1 cellular context compared by ENCODE assay signal in genomic region chr2:227817940-227818568, GRCh38.
TF ChIP-seq lines count a peak whose summit lies in the region.

No MANE protein-coding gene starts in this region.

TF ChIP-seq in HepG2, 621 proteins besides CTCF, POLR2A, EP300 and RAD21 (continued from another document and continues in another):
- TF ChIP-seq, protein P1, sequence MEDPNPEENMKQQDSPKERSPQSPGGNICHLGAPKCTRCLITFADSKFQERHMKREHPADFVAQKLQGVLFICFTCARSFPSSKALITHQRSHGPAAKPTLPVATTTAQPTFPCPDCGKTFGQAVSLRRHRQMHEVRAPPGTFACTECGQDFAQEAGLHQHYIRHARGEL (CRISPR knock-in tag; IDR thresholded peaks at IDR 0.05): no peak
- TF ChIP-seq SMAD1 (CRISPR knock-in tag; IDR thresholded peaks at IDR 0.05; ENCODE audit: borderline replicate concordance, low read depth) (no peak), ZNF33B (CRISPR knock-in tag; IDR thresholded peaks at IDR 0.05) (no peak; the same call in 1 of the 2 replicates), ZNF550 (CRISPR knock-in tag; IDR thresholded peaks at IDR 0.05; ENCODE audit: borderline replicate concordance) (no peak), ZNF7 (CRISPR knock-in tag; IDR thresholded peaks at IDR 0.05) (no peak), TBX2 (CRISPR knock-in tag; IDR thresholded peaks at IDR 0.05; ENCODE audit: borderline replicate concordance) (no peak), GFI1 (CRISPR knock-in tag; IDR thresholded peaks at IDR 0.05; ENCODE audit: borderline replicate concordance) (no peak), BCL6 (CRISPR knock-in tag; IDR thresholded peaks at IDR 0.05) (no peak), PHF5A (CRISPR knock-in tag; IDR thresholded peaks at IDR 0.05; ENCODE audit: low read depth, unreplicated experiment) (peak; percentile 2), TCF12 (IDR thresholded peaks at IDR 0.05) (no peak), TCF12 (CRISPR knock-in tag; IDR thresholded peaks at IDR 0.05) (no peak), KMT2A (CRISPR knock-in tag; IDR thresholded peaks at IDR 0.05) (no peak), ESRRA (CRISPR knock-in tag; IDR thresholded peaks at IDR 0.05; ENCODE audit: low read depth) (no peak), FOXA1 (IDR thresholded peaks at IDR 0.05) (no peak), FOXA1 (CRISPR knock-in tag; IDR thresholded peaks at IDR 0.05) (peak; percentile 42; the same call in 1 of the 2 replicates), HNRNPL (IDR thresholded peaks at IDR 0.05; ENCODE audit: low read depth, low read length) (no peak), ZNF850 (CRISPR knock-in tag; conservative IDR thresholded peaks at IDR 0.05) (no peak), PPARG (CRISPR knock-in tag; conservative IDR thresholded peaks at IDR 0.05) (no peak; the same call in 1 of the 2 replicates), ZNF740 (CRISPR knock-in tag; IDR thresholded peaks at IDR 0.05) (no peak), TCF7L2 (IDR thresholded peaks at IDR 0.05; ENCODE audit: low read depth, low read length) (no peak), GABPA (IDR thresholded peaks at IDR 0.05; ENCODE audit: low read depth, low read length) (no peak), GABPA (CRISPR knock-in tag; IDR thresholded peaks at IDR 0.05; ENCODE audit: low read depth) (0 out of 2 replicates have a peak, but pooled peaks have one; percentile 16), CBFB (CRISPR knock-in tag; IDR thresholded peaks at IDR 0.05) (no peak), SRSF1 (optimal IDR thresholded peaks at IDR 0.05; ENCODE audit: low read depth, low read length) (no peak), TP53 (CRISPR knock-in tag; conservative IDR thresholded peaks at IDR 0.05) (no peak), ZNF329 (CRISPR knock-in tag; IDR thresholded peaks at IDR 0.05; ENCODE audit: low read depth) (no peak; the same call in 1 of the 2 replicates), FIP1L1 (IDR thresholded peaks at IDR 0.05; ENCODE audit: borderline replicate concordance, insufficient read depth, low read depth, low read length) (0 out of 2 replicates have a peak, but pooled peaks have one; percentile 41), ZNF33A (CRISPR knock-in tag; IDR thresholded peaks at IDR 0.05; ENCODE audit: borderline replicate concordance) (no peak), SAP130 (CRISPR knock-in tag; IDR thresholded peaks at IDR 0.05; ENCODE audit: low read depth) (no peak), NR0B2 (CRISPR knock-in tag; IDR thresholded peaks at IDR 0.05) (no peak), EHMT2 (IDR thresholded peaks at IDR 0.05; ENCODE audit: borderline replicate concordance, low read depth, low read length) (no peak), ZNF30 (CRISPR knock-in tag; IDR thresholded peaks at IDR 0.05) (no peak), CBX2 (IDR thresholded peaks at IDR 0.05; ENCODE audit: low read depth, low read length) (no peak), CBX2 (CRISPR knock-in tag; IDR thresholded peaks at IDR 0.05; ENCODE audit: low read depth) (peak; percentile 29; the same call in 1 of the 2 replicates), RCOR2 (CRISPR knock-in tag; IDR thresholded peaks at IDR 0.05) (no peak), MIER2 (CRISPR knock-in tag; IDR thresholded peaks at IDR 0.05) (no peak), ZFP82 (CRISPR knock-in tag; IDR thresholded peaks at IDR 0.05; ENCODE audit: borderline replicate concordance) (0 out of 2 replicates have a peak, but pooled peaks have one; percentile 78), ZNF510 (CRISPR knock-in tag; IDR thresholded peaks at IDR 0.05; ENCODE audit: low read depth) (no peak), IRF2 (CRISPR knock-in tag; IDR thresholded peaks at IDR 0.05) (no peak; the same call in none of the 2 replicates), KLF11 (CRISPR knock-in tag; IDR thresholded peaks at IDR 0.05) (0 out of 2 replicates have a peak, but pooled peaks have one; percentile 17)
- TF ChIP-seq, protein P2, sequence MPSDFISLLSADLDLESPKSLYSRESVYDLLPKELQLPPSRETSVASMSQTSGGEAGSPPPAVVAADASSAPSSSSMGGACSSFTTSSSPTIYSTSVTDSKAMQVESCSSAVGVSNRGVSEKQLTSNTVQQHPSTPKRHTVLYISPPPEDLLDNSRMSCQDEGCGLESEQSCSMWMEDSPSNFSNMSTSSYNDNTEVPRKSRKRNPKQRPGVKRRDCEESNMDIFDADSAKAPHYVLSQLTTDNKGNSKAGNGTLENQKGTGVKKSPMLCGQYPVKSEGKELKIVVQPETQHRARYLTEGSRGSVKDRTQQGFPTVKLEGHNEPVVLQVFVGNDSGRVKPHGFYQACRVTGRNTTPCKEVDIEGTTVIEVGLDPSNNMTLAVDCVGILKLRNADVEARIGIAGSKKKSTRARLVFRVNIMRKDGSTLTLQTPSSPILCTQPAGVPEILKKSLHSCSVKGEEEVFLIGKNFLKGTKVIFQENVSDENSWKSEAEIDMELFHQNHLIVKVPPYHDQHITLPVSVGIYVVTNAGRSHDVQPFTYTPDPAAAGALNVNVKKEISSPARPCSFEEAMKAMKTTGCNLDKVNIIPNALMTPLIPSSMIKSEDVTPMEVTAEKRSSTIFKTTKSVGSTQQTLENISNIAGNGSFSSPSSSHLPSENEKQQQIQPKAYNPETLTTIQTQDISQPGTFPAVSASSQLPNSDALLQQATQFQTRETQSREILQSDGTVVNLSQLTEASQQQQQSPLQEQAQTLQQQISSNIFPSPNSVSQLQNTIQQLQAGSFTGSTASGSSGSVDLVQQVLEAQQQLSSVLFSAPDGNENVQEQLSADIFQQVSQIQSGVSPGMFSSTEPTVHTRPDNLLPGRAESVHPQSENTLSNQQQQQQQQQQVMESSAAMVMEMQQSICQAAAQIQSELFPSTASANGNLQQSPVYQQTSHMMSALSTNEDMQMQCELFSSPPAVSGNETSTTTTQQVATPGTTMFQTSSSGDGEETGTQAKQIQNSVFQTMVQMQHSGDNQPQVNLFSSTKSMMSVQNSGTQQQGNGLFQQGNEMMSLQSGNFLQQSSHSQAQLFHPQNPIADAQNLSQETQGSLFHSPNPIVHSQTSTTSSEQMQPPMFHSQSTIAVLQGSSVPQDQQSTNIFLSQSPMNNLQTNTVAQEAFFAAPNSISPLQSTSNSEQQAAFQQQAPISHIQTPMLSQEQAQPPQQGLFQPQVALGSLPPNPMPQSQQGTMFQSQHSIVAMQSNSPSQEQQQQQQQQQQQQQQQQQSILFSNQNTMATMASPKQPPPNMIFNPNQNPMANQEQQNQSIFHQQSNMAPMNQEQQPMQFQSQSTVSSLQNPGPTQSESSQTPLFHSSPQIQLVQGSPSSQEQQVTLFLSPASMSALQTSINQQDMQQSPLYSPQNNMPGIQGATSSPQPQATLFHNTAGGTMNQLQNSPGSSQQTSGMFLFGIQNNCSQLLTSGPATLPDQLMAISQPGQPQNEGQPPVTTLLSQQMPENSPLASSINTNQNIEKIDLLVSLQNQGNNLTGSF (CRISPR knock-in tag; IDR thresholded peaks at IDR 0.05): no peak
- TF ChIP-seq, protein P3, sequence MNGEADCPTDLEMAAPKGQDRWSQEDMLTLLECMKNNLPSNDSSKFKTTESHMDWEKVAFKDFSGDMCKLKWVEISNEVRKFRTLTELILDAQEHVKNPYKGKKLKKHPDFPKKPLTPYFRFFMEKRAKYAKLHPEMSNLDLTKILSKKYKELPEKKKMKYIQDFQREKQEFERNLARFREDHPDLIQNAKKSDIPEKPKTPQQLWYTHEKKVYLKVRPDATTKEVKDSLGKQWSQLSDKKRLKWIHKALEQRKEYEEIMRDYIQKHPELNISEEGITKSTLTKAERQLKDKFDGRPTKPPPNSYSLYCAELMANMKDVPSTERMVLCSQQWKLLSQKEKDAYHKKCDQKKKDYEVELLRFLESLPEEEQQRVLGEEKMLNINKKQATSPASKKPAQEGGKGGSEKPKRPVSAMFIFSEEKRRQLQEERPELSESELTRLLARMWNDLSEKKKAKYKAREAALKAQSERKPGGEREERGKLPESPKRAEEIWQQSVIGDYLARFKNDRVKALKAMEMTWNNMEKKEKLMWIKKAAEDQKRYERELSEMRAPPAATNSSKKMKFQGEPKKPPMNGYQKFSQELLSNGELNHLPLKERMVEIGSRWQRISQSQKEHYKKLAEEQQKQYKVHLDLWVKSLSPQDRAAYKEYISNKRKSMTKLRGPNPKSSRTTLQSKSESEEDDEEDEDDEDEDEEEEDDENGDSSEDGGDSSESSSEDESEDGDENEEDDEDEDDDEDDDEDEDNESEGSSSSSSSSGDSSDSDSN (CRISPR knock-in tag; IDR thresholded peaks at IDR 0.05): no peak
- TF ChIP-seq, protein P4, sequence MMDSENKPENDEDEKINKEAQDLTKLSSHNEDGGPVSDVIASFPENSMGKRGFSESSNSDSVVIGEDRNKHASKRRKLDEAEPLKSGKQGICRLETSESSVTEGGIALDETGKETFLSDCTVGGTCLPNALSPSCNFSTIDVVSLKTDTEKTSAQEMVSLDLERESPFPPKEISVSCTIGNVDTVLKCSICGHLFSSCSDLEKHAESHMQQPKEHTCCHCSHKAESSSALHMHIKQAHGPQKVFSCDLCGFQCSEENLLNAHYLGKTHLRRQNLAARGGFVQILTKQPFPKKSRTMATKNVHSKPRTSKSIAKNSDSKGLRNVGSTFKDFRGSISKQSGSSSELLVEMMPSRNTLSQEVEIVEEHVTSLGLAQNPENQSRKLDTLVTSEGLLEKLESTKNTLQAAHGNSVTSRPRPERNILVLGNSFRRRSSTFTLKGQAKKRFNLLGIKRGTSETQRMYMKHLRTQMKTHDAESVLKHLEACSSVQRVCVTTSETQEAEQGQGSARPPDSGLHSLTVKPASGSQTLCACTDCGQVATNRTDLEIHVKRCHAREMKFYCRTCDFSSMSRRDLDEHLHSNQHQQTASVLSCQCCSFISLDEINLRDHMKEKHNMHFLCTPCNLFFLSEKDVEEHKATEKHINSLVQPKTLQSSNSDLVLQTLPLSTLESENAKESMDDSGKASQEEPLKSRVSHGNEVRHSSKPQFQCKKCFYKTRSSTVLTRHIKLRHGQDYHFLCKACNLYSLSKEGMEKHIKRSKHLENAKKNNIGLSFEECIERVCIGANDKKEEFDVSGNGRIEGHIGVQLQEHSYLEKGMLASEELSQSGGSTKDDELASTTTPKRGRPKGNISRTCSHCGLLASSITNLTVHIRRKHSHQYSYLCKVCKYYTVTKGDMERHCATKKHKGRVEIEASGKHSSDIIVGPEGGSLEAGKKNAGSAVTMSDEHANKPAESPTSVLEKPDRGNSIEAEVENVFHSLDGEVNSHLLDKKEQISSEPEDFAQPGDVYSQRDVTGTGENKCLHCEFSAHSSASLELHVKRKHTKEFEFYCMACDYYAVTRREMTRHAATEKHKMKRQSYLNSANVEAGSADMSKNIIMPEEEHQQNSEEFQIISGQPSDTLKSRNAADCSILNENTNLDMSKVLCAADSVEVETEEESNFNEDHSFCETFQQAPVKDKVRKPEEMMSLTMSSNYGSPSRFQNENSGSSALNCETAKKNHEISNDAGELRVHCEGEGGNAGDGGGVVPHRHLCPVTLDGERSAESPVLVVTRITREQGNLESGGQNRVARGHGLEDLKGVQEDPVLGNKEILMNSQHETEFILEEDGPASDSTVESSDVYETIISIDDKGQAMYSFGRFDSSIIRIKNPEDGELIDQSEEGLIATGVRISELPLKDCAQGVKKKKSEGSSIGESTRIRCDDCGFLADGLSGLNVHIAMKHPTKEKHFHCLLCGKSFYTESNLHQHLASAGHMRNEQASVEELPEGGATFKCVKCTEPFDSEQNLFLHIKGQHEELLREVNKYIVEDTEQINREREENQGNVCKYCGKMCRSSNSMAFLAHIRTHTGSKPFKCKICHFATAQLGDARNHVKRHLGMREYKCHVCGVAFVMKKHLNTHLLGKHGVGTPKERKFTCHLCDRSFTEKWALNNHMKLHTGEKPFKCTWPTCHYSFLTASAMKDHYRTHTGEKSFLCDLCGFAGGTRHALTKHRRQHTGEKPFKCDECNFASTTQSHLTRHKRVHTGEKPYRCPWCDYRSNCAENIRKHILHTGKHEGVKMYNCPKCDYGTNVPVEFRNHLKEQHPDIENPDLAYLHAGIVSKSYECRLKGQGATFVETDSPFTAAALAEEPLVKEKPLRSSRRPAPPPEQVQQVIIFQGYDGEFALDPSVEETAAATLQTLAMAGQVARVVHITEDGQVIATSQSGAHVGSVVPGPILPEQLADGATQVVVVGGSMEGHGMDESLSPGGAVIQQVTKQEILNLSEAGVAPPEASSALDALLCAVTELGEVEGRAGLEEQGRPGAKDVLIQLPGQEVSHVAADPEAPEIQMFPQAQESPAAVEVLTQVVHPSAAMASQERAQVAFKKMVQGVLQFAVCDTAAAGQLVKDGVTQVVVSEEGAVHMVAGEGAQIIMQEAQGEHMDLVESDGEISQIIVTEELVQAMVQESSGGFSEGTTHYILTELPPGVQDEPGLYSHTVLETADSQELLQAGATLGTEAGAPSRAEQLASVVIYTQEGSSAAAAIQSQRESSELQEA (CRISPR knock-in tag; IDR thresholded peaks at IDR 0.05; ENCODE audit: not compliant biosample characterization): no peak
- TF ChIP-seq, protein P5, sequence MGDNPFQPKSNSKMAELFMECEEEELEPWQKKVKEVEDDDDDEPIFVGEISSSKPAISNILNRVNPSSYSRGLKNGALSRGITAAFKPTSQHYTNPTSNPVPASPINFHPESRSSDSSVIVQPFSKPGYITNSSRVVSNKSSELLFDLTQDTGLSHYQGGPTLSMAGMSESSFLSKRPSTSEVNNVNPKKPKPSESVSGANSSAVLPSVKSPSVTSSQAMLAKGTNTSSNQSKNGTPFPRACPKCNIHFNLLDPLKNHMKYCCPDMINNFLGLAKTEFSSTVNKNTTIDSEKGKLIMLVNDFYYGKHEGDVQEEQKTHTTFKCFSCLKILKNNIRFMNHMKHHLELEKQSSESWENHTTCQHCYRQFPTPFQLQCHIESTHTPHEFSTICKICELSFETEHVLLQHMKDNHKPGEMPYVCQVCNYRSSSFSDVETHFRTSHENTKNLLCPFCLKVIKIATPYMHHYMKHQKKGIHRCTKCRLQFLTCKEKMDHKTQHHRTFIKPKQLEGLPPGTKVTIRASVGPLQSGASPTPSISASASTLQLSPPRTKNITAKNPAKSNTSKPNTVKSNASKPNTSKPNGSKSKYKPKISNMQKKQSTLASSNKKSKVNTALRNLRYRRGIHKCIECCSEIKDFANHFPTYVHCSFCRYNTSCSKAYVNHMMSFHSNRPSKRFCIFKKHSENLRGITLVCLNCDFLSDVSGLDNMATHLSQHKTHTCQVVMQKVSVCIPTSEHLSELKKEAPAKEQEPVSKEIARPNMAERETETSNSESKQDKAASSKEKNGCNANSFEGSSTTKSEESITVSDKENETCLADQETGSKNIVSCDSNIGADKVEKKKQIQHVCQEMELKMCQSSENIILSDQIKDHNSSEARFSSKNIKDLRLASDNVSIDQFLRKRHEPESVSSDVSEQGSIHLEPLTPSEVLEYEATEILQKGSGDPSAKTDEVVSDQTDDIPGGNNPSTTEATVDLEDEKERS (CRISPR knock-in tag; IDR thresholded peaks at IDR 0.05): no peak
- TF ChIP-seq, protein P6, sequence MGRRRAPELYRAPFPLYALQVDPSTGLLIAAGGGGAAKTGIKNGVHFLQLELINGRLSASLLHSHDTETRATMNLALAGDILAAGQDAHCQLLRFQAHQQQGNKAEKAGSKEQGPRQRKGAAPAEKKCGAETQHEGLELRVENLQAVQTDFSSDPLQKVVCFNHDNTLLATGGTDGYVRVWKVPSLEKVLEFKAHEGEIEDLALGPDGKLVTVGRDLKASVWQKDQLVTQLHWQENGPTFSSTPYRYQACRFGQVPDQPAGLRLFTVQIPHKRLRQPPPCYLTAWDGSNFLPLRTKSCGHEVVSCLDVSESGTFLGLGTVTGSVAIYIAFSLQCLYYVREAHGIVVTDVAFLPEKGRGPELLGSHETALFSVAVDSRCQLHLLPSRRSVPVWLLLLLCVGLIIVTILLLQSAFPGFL (CRISPR knock-in tag; IDR thresholded peaks at IDR 0.05): no peak
